In the genomic region with DNA sequence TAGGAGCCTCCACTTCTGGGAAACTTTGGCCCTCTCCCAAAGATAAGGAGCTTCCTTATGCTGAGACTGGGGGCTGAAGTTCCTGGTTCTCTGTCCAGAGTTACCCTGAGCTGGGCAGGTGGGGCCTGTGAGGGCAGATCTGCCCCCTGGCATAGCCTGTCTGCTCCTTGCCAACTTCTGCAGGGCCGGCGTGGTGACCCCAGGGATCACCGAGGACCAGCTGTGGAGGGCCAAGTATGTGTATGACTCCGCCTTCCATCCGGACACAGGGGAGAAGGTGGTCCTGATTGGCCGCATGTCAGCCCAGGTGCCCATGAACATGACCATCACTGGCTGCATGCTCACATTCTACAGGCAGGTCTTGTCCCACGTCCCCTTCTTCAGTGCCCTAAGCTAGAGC, we compare ENCODE assay signal across 25 cellular contexts. TPM values are rescaled to one million over a fixed set of nuclear protein-coding genes. Genes with fewer than 3 reads are reported as not detected.
"Had no signal": no experiment of that assay in that cellular context is flagged by ENCODE, and none has a peak within 500 bp of the region (broad histone marks: within the 10 kb centered on the region; RNA-seq: fewer than 3 reads in every experiment).

No MANE protein-coding gene starts in this region.

- H3K27ac Mint-ChIP-seq: mesothelial cell of epicardium had no signal

- DNase-seq: cerebellar nuclear complex; dermis blood vessel endothelial cell; dorsolateral prefrontal cortex; effector CD4-positive, alpha-beta T cell; effector memory CD4-positive, alpha-beta T cell; erythroblast; esophagus squamous epithelium; foreskin fibroblast; foreskin melanocyte; gastrocnemius medialis; glutamatergic neuron; head of caudate nucleus; heart right ventricle; hypothalamus; immature natural killer cell; islet precursor cell; left cardiac atrium; left lung; left ventricle myocardium superior; lower lobe of right lung; mesenchymal stem cell had no signal

- H3K9me3 Mint-ChIP-seq: immature natural killer cell, mesothelial cell of epicardium had no signal

- H3K4me3 Mint-ChIP-seq: immature natural killer cell, mesothelial cell of epicardium had no signal

- H3K9me3 ChIP-seq: esophagus squamous epithelium, gastrocnemius medialis, heart right ventricle, left lung, lower lobe of right lung, mucosa of descending colon had no signal

- H3K27me3 ChIP-seq: dorsolateral prefrontal cortex, gastrocnemius medialis, heart right ventricle had no signal

- H3K4me3 ChIP-seq: coronary artery, dorsolateral prefrontal cortex, esophagus squamous epithelium, gastrocnemius medialis, heart right ventricle, left lung, lower lobe of right lung, mucosa of descending colon had no signal

- H3K27ac ChIP-seq: coronary artery, epithelial cell of prostate, esophagus squamous epithelium, gastrocnemius medialis, heart right ventricle, left lung, lower lobe of right lung had no signal

RNA-seq across cellular contexts. Expression of a gene that starts 26.5 kb away (rescaled TPM):
- polyA plus RNA-seq: immature natural killer cell had no signal
